2 cellular contexts compared by ENCODE assay signal in genomic region chr14:53999061-53999488, GRCh38.
TF ChIP-seq lines count a peak whose summit lies in the region.

No MANE protein-coding gene starts in this region.

TF ChIP-seq in Ishikawa, 13 proteins besides CTCF, POLR2A, EP300 and RAD21 (continued from another document):
- TF ChIP-seq USF1 (IDR thresholded peaks at IDR 0.05) (no peak), FOXM1 (IDR thresholded peaks at IDR 0.05; ENCODE audit: borderline replicate concordance, low read depth) (peak; percentile 60; the same call in 1 of the 2 replicates), TCF12 (IDR thresholded peaks at IDR 0.05; ENCODE audit: low read depth) (peak; percentile 56; the same call in 1 of the 2 replicates)

TF ChIP-seq in endothelial cell of umbilical vein, 7 proteins besides CTCF, POLR2A, EP300 and RAD21 (continued from another document):
- TF ChIP-seq GATA2 (IDR thresholded peaks at IDR 0.05; ENCODE audit: insufficient read depth, insufficient read length, low read depth, low read length) (no peak), MYC (IDR thresholded peaks at IDR 0.05; ENCODE audit: low read depth, low read length) (no peak), MAX (IDR thresholded peaks at IDR 0.05; ENCODE audit: insufficient read depth, insufficient read length) (no peak), FOS (IDR thresholded peaks at IDR 0.05; ENCODE audit: borderline replicate concordance, insufficient read depth, low read length) (no peak)
